Comparison of ENCODE assay signal across 8 cellular contexts in genomic region chr19:37251308-37252229, GRCh38. TPM values are rescaled to one million over a fixed set of nuclear protein-coding genes. Genes with fewer than 3 reads are reported as not detected.
DNase-seq lines count a peak whose midpoint lies in the region; ATAC-seq, FAIRE-seq and TF ChIP-seq lines count a peak whose summit lies in the region.

No MANE protein-coding gene starts in this region.

- peaks cover 0 to 20% (median 0%) of the 10 kb centered on the region in 4 donors for H3K4me1 Mint-ChIP-seq in CD4-positive, CD25-positive, alpha-beta regulatory T cell
- H3K4me1 Mint-ChIP-seq in WTC11 = no peaks in the 10 kb centered on the region

- H3K4me1 ChIP-seq in CD4-positive, CD25-positive, alpha-beta regulatory T cell (ENCODE audit: control insufficient read depth, insufficient read depth, low read length, poor library complexity, severe bottlenecking) = no peaks in the 10 kb centered on the region
- no peaks in the 10 kb centered on the region for H3K4me1 ChIP-seq in GM12878 (ENCODE audit: control insufficient read depth, insufficient read depth, low read length)
- H3K4me1 ChIP-seq in skeletal muscle tissue (ENCODE audit: control insufficient read depth in 3 of 3, insufficient read depth in 3 of 3, low read length in 3 of 3) = peaks cover 0 to 2% (median 0%) of the 10 kb centered on the region in 3 donors

- peak; percentile 34 to 71 for ATAC-seq in CD4-positive, CD25-positive, alpha-beta regulatory T cell (ENCODE audit: low read depth in 2 of 2)
- ATAC-seq in GM12878 (peak; percentile 66), WTC11 (no peak)

- H3K27ac Mint-ChIP-seq in CD4-positive, CD25-positive, alpha-beta regulatory T cell = no peak overlapping the region
- H3K27ac Mint-ChIP-seq in WTC11 = no peak overlapping the region

- TF ChIP-seq POLR2A in GM12878 (IDR thresholded peaks at IDR 0.05; ENCODE audit: low read depth, low read length) = peak; percentile 82

- peak; percentile 27 for FAIRE-seq in GM12878 (lab: Jason Lieb, UNC)

- peaks cover 49 to 91% of the 10 kb centered on the region in 2 experiments for H3K9me3 ChIP-seq in CD4-positive, CD25-positive, alpha-beta regulatory T cell (ENCODE audit: control insufficient read depth in 2 of 2, low read length in 2 of 2)
- H3K9me3 ChIP-seq in GM12878 (replicated peaks; ENCODE audit: control insufficient read depth, insufficient read depth, low read length) (peaks cover 8% of the 10 kb centered on the region; the same call in 2 of the 3 replicates), skeletal muscle tissue (ENCODE audit: control insufficient read depth in 3 of 3, low read length in 3 of 3) (peaks cover 15 to 20% (median 16%) of the 10 kb centered on the region in 3 donors)

- no peak overlapping the region for H3K9ac ChIP-seq in GM12878 (ENCODE audit: control insufficient read depth, insufficient read depth, low read length)
- H3K9ac ChIP-seq in skeletal muscle tissue (ENCODE audit: low read depth in 1 of 3, low read length in 3 of 3) = peak overlapping the region; percentile 64 to 83 (median 65)

- peak overlapping the region; percentile 72 for H3K4me2 ChIP-seq in GM12878 (ENCODE audit: control insufficient read depth, insufficient read depth)

- H3K27me3 Mint-ChIP-seq in CD4-positive, CD25-positive, alpha-beta regulatory T cell = no peaks in the 10 kb centered on the region
- H3K27me3 Mint-ChIP-seq in WTC11 (ENCODE audit: low read depth) = no peaks in the 10 kb centered on the region; the same call in none of the 2 replicates

- no peak overlapping the region for H3K27ac ChIP-seq in CD4-positive, CD25-positive, alpha-beta regulatory T cell (ENCODE audit: insufficient read depth, low read length, poor library complexity, severe bottlenecking)
- H3K27ac ChIP-seq in GM12878 (ENCODE audit: control insufficient read depth, insufficient read depth) (no peak overlapping the region), skeletal muscle tissue (ENCODE audit: low read depth, low read length) (peak overlapping the region; percentile 39)

- SMC1A ChIA-PET in GM12878 (lab: Charles Lee; ENCODE audit: uncharacterized antibody, unreplicated experiment) = no interaction called here

- no peak for TF ChIP-seq RAD21 in GM12878 (IDR thresholded peaks at IDR 0.05; ENCODE audit: insufficient read depth, low read depth, low read length)

- peaks cover 4 to 72% (median 29%) of the 10 kb centered on the region in 7 donors for H3K9me3 Mint-ChIP-seq in CD4-positive, CD25-positive, alpha-beta regulatory T cell
- peaks cover 74% of the 10 kb centered on the region for H3K9me3 Mint-ChIP-seq in WTC11

- no peaks in the 10 kb centered on the region; the same call in 1 of the 2 replicates for H4K20me1 ChIP-seq in GM12878 (ENCODE audit: control insufficient read depth, insufficient read depth)

- in situ Hi-C loops in GM12878 (cut with MboI) = no loop called here

- H3K79me2 ChIP-seq in GM12878 (ENCODE audit: control insufficient read depth, insufficient read depth, low read length) = no peaks in the 10 kb centered on the region

- DNase-seq in CD4-positive, CD25-positive, alpha-beta regulatory T cell = peak; percentile 19 to 54 (median 36)
- DNase-seq in HK-2 (ENCODE audit: unreplicated experiment) = peak; percentile 84
- peak; percentile 98 for DNase-seq in OCI-M1 (lab: John Stamatoyannopoulos, UW)
- DNase-seq in GM12878 (ENCODE audit: low read depth, low spot score) = peak; percentile 54
- peak; percentile 29 to 96 (median 90) for DNase-seq in hypothalamus (lab: John Stamatoyannopoulos, UW)
- DNase-seq in WTC11 (ENCODE audit: low spot score) = no peak
- DNase-seq in iPS-NIHi7 (ENCODE audit: extremely low spot score) = no peak

- H3K4me3 ChIP-seq in CD4-positive, CD25-positive, alpha-beta regulatory T cell (ENCODE audit: low read depth, low read length) = peak overlapping the region; percentile 6
- H3K4me3 ChIP-seq in GM12878 (peak overlapping the region; percentile 73), skeletal muscle tissue (ENCODE audit: low read length in 3 of 3) (peak overlapping the region; percentile 60 to 78 (median 65))

- peak overlapping the region; percentile 74 for H2AFZ ChIP-seq in GM12878 (ENCODE audit: control insufficient read depth, low read depth, low read length)

- TF ChIP-seq EP300 in GM12878 (IDR thresholded peaks at IDR 0.05; ENCODE audit: borderline replicate concordance in 1 of 2, control insufficient read depth in 1 of 2, low read depth in 2 of 2, low read length in 2 of 2) = no peak

- intact Hi-C loops in GM12878 (cut with micrococcal nuclease; ENCODE audit: unreplicated experiment) = no loop called here

- RAD21 ChIA-PET in GM12878 (lab: Charles Lee; ENCODE audit: unreplicated experiment) = no interaction called here

- TF ChIP-seq CTCF in GM12878 (IDR thresholded peaks at IDR 0.05 in 2 of 3, conservative IDR thresholded peaks at IDR 0.05 in 1 of 3; ENCODE audit: control insufficient read depth in 2 of 3, extremely low read depth in 1 of 3, insufficient read depth in 1 of 3, low read depth in 3 of 3, low read length in 3 of 3) = no peak
- TF ChIP-seq CTCF in WTC11 (IDR thresholded peaks at IDR 0.05) = no peak

- H3K4me3 Mint-ChIP-seq in CD4-positive, CD25-positive, alpha-beta regulatory T cell = peak overlapping the region; percentile 23 to 92 (median 66)
- no peak overlapping the region for H3K4me3 Mint-ChIP-seq in WTC11

- CTCF ChIA-PET in GM12878 (lab: Yijun Ruan, JAX) (no interaction called here), WTC11 (lab: Charles Lee) (no interaction called here)

- no peaks in the 10 kb centered on the region for H3K36me3 ChIP-seq in CD4-positive, CD25-positive, alpha-beta regulatory T cell (ENCODE audit: control insufficient read depth, insufficient read depth, low read length)
- H3K36me3 ChIP-seq in GM12878 (ENCODE audit: control insufficient read depth in 2 of 2, insufficient read depth in 2 of 2, low read length in 1 of 2) (no peaks in the 10 kb centered on the region), skeletal muscle tissue (ENCODE audit: control insufficient read depth in 3 of 3, insufficient read depth in 3 of 3, low read length in 3 of 3) (no peaks in the 10 kb centered on the region)

- 1% methylated on average over 39 of the region's 39 CpGs for WGBS in GM12878 (ENCODE audit: insufficient coverage, insufficient replicate concordance, low lambda C conversion rate, missing lambda C conversion rate)

- H3K36me3 Mint-ChIP-seq in CD4-positive, CD25-positive, alpha-beta regulatory T cell = peaks cover 6% of the 10 kb centered on the region
- H3K36me3 Mint-ChIP-seq in WTC11 = peaks cover 48% of the 10 kb centered on the region

- H3K27me3 ChIP-seq in CD4-positive, CD25-positive, alpha-beta regulatory T cell (ENCODE audit: control insufficient read depth, insufficient read depth, low read length) = no peaks in the 10 kb centered on the region
- H3K27me3 ChIP-seq in GM12878 (replicated peaks in 1 of 2; ENCODE audit: control insufficient read depth in 2 of 2, insufficient read depth in 2 of 2, low read length in 1 of 2) = no peaks in the 10 kb centered on the region
- no peaks in the 10 kb centered on the region for H3K27me3 ChIP-seq in skeletal muscle tissue (ENCODE audit: control insufficient read depth in 3 of 3, insufficient read depth in 3 of 3, low read length in 3 of 3)

- POLR2A ChIA-PET in GM12878 (lab: Charles Lee) (no interaction called here), WTC11 (lab: Charles Lee) (no interaction called here)

- BruUV-seq in GM12878 (replicated peaks; lab: Mats Ljungman, UMichigan) = no TSS peak

RNA-seq across cellular contexts. Expression of gene ZNF383, which starts 33.6 kb away (rescaled TPM):
- total RNA-seq in CD4-positive, CD25-positive, alpha-beta regulatory T cell = 14.8 TPM
- polyA plus RNA-seq in CD4-positive, CD25-positive, alpha-beta regulatory T cell = 10 to 100 TPM in 2 of 4 donors, 1 to 10 TPM in 2; 8.3 to 16.9 (median 11.0) TPM
- 31.9 and 32.6 TPM in 2 replicates for total RNA-seq in GM12878 (2013; cell fraction: nucleolus; rRNA removed)
- total RNA-seq in GM12878 (2014; rRNA removed) = 5.3 and 5.8 TPM in 2 replicates
- 6.2 and 6.4 TPM in 2 replicates for total RNA-seq in GM12878 (2014; rRNA removed; fragmentation: Illumina TruSeq; extraction: Trizol)
- total RNA-seq in GM12878 (2021) = 4.0 and 6.0 TPM in 2 replicates
- polyA plus RNA-seq in GM12878 (2011; ENCODE audit: low read depth) = 3.4 TPM
- 9.0 and 14.0 TPM in 2 replicates for polyA plus RNA-seq in GM12878 (2011; rRNA removed)
- 3.6 and 4.5 TPM in 2 replicates for polyA plus RNA-seq in GM12878 (2011; cell fraction: cytosol; rRNA removed)
- 5.6 and 5.9 TPM in 2 replicates for polyA plus RNA-seq in GM12878 (2011; cell fraction: nucleus; rRNA removed)
- 5.3 and 5.7 TPM in 2 replicates for polyA plus RNA-seq in GM12878 (2012)
- polyA plus RNA-seq in GM12878 (2014; fragmentation: Illumina TruSeq; extraction: Trizol) = 5.0 and 5.8 TPM in 2 replicates
- 1 to 10 TPM; 3.3 to 4.9 TPM for polyA plus RNA-seq in GM12878 (2014; fragmentation: Nextera tagmentation; extraction: Ambion mirVana)
- polyA plus RNA-seq in GM12878 (2014; rRNA removed) = 3.6 and 3.7 TPM in 2 replicates
- polyA plus RNA-seq in GM12878 (2016; fragmentation: Nextera tagmentation; extraction: Ambion mirVana) = 1 to 10 TPM; 3.3 to 3.9 TPM
- 8.1 and 10.7 TPM in 2 replicates for polyA minus RNA-seq in GM12878 (2011; rRNA and poly(A)+ RNA removed)
- 1.3 and 5.0 TPM in 2 replicates for polyA minus RNA-seq in GM12878 (2011; cell fraction: cytosol; rRNA and poly(A)+ RNA removed)
- polyA minus RNA-seq in GM12878 (2011; cell fraction: nucleus; rRNA and poly(A)+ RNA removed) = 7.7 and 12.8 TPM in 2 replicates
- 9.9 TPM for total RNA-seq in skeletal muscle tissue
- total RNA-seq in WTC11 (2021) = 5.4 to 6.7 TPM (median 5.8 TPM) in 3 replicates

RNA-seq across cellular contexts. Expression of gene ZNF585B, which starts 41.2 kb away (rescaled TPM):
- total RNA-seq in CD4-positive, CD25-positive, alpha-beta regulatory T cell = 9.5 TPM
- 10 to 100 TPM in 2 of 4 donors, 1 to 10 TPM in 2; 4.5 to 14.6 (median 10.1) TPM for polyA plus RNA-seq in CD4-positive, CD25-positive, alpha-beta regulatory T cell
- 16.5 and 17.3 TPM in 2 replicates for total RNA-seq in GM12878 (2013; cell fraction: nucleolus; rRNA removed)
- total RNA-seq in GM12878 (2014; rRNA removed) = 2.5 and 4.0 TPM in 2 replicates
- total RNA-seq in GM12878 (2014; rRNA removed; fragmentation: Illumina TruSeq; extraction: Trizol) = 2.7 and 3.0 TPM in 2 replicates
- total RNA-seq in GM12878 (2021) = 3.1 and 3.8 TPM in 2 replicates
- 1.6 TPM for polyA plus RNA-seq in GM12878 (2011; ENCODE audit: low read depth)
- 6.3 and 6.9 TPM in 2 replicates for polyA plus RNA-seq in GM12878 (2011; rRNA removed)
- 3.8 and 4.3 TPM in 2 replicates for polyA plus RNA-seq in GM12878 (2011; cell fraction: cytosol; rRNA removed)
- polyA plus RNA-seq in GM12878 (2011; cell fraction: nucleus; rRNA removed) = 3.7 and 5.4 TPM in 2 replicates
- polyA plus RNA-seq in GM12878 (2012) = 2.1 and 2.9 TPM in 2 replicates
- polyA plus RNA-seq in GM12878 (2014; fragmentation: Illumina TruSeq; extraction: Trizol) = 1.6 and 1.7 TPM in 2 replicates
- polyA plus RNA-seq in GM12878 (2014; fragmentation: Nextera tagmentation; extraction: Ambion mirVana) = 1 to 10 TPM; 3.9 to 5.4 TPM
- 2.2 and 2.7 TPM in 2 replicates for polyA plus RNA-seq in GM12878 (2014; rRNA removed)
- polyA plus RNA-seq in GM12878 (2016; fragmentation: Nextera tagmentation; extraction: Ambion mirVana) = 1 to 10 TPM; 1.9 to 2.3 TPM
- polyA minus RNA-seq in GM12878 (2011; rRNA and poly(A)+ RNA removed) = 6.9 and 7.4 TPM in 2 replicates
- 2.7 and 4.5 TPM in 2 replicates for polyA minus RNA-seq in GM12878 (2011; cell fraction: cytosol; rRNA and poly(A)+ RNA removed)
- 3.6 and 7.0 TPM in 2 replicates for polyA minus RNA-seq in GM12878 (2011; cell fraction: nucleus; rRNA and poly(A)+ RNA removed)
- 17.7 TPM for total RNA-seq in skeletal muscle tissue
- 11.2 to 14.6 TPM (median 13.4 TPM) in 3 replicates for total RNA-seq in WTC11 (2021)

Comparison
In these comparisons a context has a peak if more than half of its experiments do, and no peak if none do; other contexts are left out.
1. DNase-seq: peak in CD4-positive, CD25-positive, alpha-beta regulatory T cell (3 of 3), HK-2 (single experiment), OCI-M1 (single experiment), GM12878 (single experiment) and hypothalamus (51 of 51); none in WTC11 (single experiment) and iPS-NIHi7 (single experiment).
2. H3K4me3 ChIP-seq: peak in every context shown above with its lines; median percentile 73 in GM12878; 65 in skeletal muscle tissue; 6 in CD4-positive, CD25-positive, alpha-beta regulatory T cell.